In the genomic region with DNA sequence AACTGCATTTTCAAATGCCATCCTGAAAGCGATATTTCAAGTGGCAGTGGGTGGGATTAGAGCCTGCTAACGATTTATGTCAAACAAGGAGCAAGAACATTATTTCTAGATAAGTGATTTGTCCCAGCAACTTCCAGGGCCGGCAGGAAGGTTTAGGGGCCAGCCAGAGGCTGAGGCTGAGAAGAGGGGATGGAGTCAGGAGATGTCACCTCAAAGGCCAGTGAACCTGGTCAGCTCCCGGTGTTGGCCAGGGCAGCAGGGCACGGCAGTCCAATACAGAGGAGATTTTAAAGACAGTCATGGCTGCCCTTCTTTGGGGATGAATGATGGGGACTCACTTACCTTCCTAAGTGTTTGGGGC, we compare ENCODE assay signal across 10 cellular contexts.
DNase-seq lines count a peak whose midpoint lies in the region; ATAC-seq and TF ChIP-seq lines count a peak whose summit lies in the region.
"Had no signal": no experiment of that assay in that cellular context is flagged by ENCODE, and none has a peak within 500 bp of the region (broad histone marks: within the 10 kb centered on the region; RNA-seq: fewer than 3 reads in every experiment).

No MANE protein-coding gene starts in this region.

- H3K4me3 ChIP-seq in left ventricle myocardium inferior (peak overlapping the region; percentile 70), breast epithelium (peak overlapping the region in 2 of 3 donors; percentile 44 to 86), uterus (no peak overlapping the region)
- H3K4me3 ChIP-seq in naive thymus-derived CD4-positive, alpha-beta T cell (ENCODE audit: low read length) = peak overlapping the region; percentile 44
- H3K4me3 ChIP-seq: HAP-1 had no signal

- H3K4me1 Mint-ChIP-seq in naive thymus-derived CD4-positive, alpha-beta T cell = peaks cover 39 to 58% (median 42%) of the 10 kb centered on the region in 7 donors

- H3K36me3 Mint-ChIP-seq in naive thymus-derived CD4-positive, alpha-beta T cell = peaks cover 0 to 3% (median 0%) of the 10 kb centered on the region in 5 donors

- TF ChIP-seq CTCF in left ventricle myocardium inferior (IDR thresholded peaks at IDR 0.05; ENCODE audit: borderline replicate concordance) (no peak), breast epithelium (IDR thresholded peaks at IDR 0.05) (no peak), uterus (IDR thresholded peaks at IDR 0.05) (no peak)

- CTCF ChIA-PET in naive thymus-derived CD4-positive, alpha-beta T cell (lab: Charles Lee) = interaction anchor here (0.6 to 0.7 kb wide), 2 partner anchors 1195 to 1207 kb away, joined by 3 read pairs; no protein-coding TSS in a partner anchor

- H3K27me3 ChIP-seq in left ventricle myocardium inferior (ENCODE audit: low read depth) (no peaks in the 10 kb centered on the region), breast epithelium (no peaks in the 10 kb centered on the region), uterus (no peaks in the 10 kb centered on the region)
- H3K27me3 ChIP-seq in naive thymus-derived CD4-positive, alpha-beta T cell (ENCODE audit: control insufficient read depth in 2 of 2, insufficient read depth in 2 of 2, low read length in 2 of 2) = no peaks in the 10 kb centered on the region

- H3K27ac ChIP-seq in left ventricle myocardium inferior (replicated peaks) = peak overlapping the region; percentile 97
- H3K27ac ChIP-seq in breast epithelium = peak overlapping the region; percentile 58 to 88
- no peak overlapping the region for H3K27ac ChIP-seq in naive thymus-derived CD4-positive, alpha-beta T cell (ENCODE audit: low read depth, low read length)
- peak overlapping the region; percentile 77 to 86 for H3K27ac ChIP-seq in uterus

- no peaks in the 10 kb centered on the region for H3K36me3 ChIP-seq in left ventricle myocardium inferior
- H3K36me3 ChIP-seq in breast epithelium = no peaks in the 10 kb centered on the region
- H3K36me3 ChIP-seq in naive thymus-derived CD4-positive, alpha-beta T cell (ENCODE audit: control insufficient read depth in 2 of 3, insufficient read depth in 3 of 3, low read length in 3 of 3) = no peaks in the 10 kb centered on the region
- H3K36me3 ChIP-seq in uterus = no peaks in the 10 kb centered on the region
- H3K36me3 ChIP-seq: HAP-1 had no signal

- DNase-seq in left ventricle myocardium inferior (no peak), cardiac septum (ENCODE audit: low spot score) (no peak), breast epithelium (ENCODE audit: low spot score in 2 of 2) (no peak), uterus (no peak), epidermal melanocyte (ENCODE audit: insufficient read length, low spot score) (no peak), NOMO-1 (lab: John Stamatoyannopoulos, UW; ENCODE audit: unreplicated experiment in 2 of 2) (no peak)
- no peak for DNase-seq in naive thymus-derived CD4-positive, alpha-beta T cell
- no peak for DNase-seq in effector CD8-positive, alpha-beta T cell (lab: John Stamatoyannopoulos, UW)
- DNase-seq: NCI-H2029 treated with DMSO at 0.1 percent for 48 hours had no signal

- H3K4me1 ChIP-seq in left ventricle myocardium inferior (peaks cover 95% of the 10 kb centered on the region), breast epithelium (peaks cover 39 to 42% of the 10 kb centered on the region in 2 donors), uterus (peaks cover 9 to 33% of the 10 kb centered on the region in 2 donors)
- H3K4me1 ChIP-seq in naive thymus-derived CD4-positive, alpha-beta T cell (ENCODE audit: control insufficient read depth in 2 of 2, insufficient read depth in 2 of 2, low read length in 2 of 2) = peaks cover 27 to 29% of the 10 kb centered on the region in 2 donors

- no peaks in the 10 kb centered on the region for H3K27me3 Mint-ChIP-seq in naive thymus-derived CD4-positive, alpha-beta T cell

- intact Hi-C loops in left ventricle myocardium inferior (cut with micrococcal nuclease) = no loop called here
- intact Hi-C loops in cardiac septum (cut with DNase I) = no loop called here
- intact Hi-C loops in breast epithelium (cut with DNase I; ENCODE audit: low total_unique reads) = no loop called here
- intact Hi-C loops in naive thymus-derived CD4-positive, alpha-beta T cell (cut with micrococcal nuclease) = loop anchor here (5.0 kb wide), 3 partner anchors 206 to 961 kb away; a partner anchor contains a TSS
- intact Hi-C loops in uterus (cut with DNase I; ENCODE audit: low total_unique reads) = no loop called here

- no peaks in the 10 kb centered on the region for H3K9me3 ChIP-seq in left ventricle myocardium inferior (replicated peaks)
- no peaks in the 10 kb centered on the region for H3K9me3 ChIP-seq in breast epithelium
- no peaks in the 10 kb centered on the region for H3K9me3 ChIP-seq in naive thymus-derived CD4-positive, alpha-beta T cell (ENCODE audit: control insufficient read depth in 2 of 3, low read length in 3 of 3)
- no peaks in the 10 kb centered on the region for H3K9me3 ChIP-seq in uterus
- H3K9me3 ChIP-seq: HAP-1 had no signal

- H3K9me3 Mint-ChIP-seq in naive thymus-derived CD4-positive, alpha-beta T cell = no peaks in the 10 kb centered on the region

- peak overlapping the region in 5 of 9 donors; percentile 51 to 85 (median 65) for H3K27ac Mint-ChIP-seq in naive thymus-derived CD4-positive, alpha-beta T cell

- peak overlapping the region; percentile 80 to 87 (median 83) for H3K4me3 Mint-ChIP-seq in naive thymus-derived CD4-positive, alpha-beta T cell

- no peak for ATAC-seq in naive thymus-derived CD4-positive, alpha-beta T cell

- no peak for TF ChIP-seq POLR2A in breast epithelium (IDR thresholded peaks at IDR 0.05)
- TF ChIP-seq POLR2A in uterus (IDR thresholded peaks at IDR 0.05) = peak in 1 of 2 donors; percentile 4

- POLR2A ChIA-PET in naive thymus-derived CD4-positive, alpha-beta T cell (lab: Charles Lee) = interaction anchor here (0.6 kb wide), 1 partner anchor 190 kb away, joined by 5 read pairs; no protein-coding TSS in a partner anchor

Comparison
In these comparisons a context has a peak if more than half of its experiments do, and no peak if none do; other contexts are left out.
1. H3K4me3 ChIP-seq: peak in left ventricle myocardium inferior (single experiment), breast epithelium (2 of 3) and naive thymus-derived CD4-positive, alpha-beta T cell (single experiment); none in uterus (0 of 2).
2. intact Hi-C loops: an anchor here in naive thymus-derived CD4-positive, alpha-beta T cell (5.0 kb wide); none called in left ventricle myocardium inferior, cardiac septum, breast epithelium and uterus.